13 cellular contexts compared by ENCODE assay signal in the genomic region with DNA sequence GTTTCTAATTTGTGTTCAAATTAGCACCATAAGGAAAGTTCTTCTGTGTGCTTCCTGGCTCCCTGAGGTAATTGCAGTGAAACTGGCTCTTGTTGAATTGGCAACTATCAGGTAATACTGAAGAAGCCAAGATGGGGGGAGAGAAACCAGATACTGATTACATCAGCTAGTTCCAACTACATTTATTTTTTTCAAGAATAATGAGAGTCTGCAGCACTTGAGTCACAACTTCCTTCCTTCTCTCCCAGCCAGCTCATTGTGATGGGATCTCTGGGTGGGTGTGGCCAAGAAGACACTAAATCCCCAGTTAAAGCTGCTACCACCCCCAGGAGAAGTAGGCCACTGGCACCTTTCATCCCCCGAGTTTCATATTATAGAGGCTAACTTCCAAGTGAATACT.
A peak's percentile ranks its signal among the peaks of the same experiment; 100 is the strongest.
DNase-seq lines count a peak whose midpoint lies in the region; ATAC-seq lines count a peak whose summit lies in the region.
"Had no signal": no experiment of that assay in that cellular context is flagged by ENCODE, and none has a peak within 500 bp of the region (broad histone marks: within the 10 kb centered on the region; RNA-seq: fewer than 3 reads in every experiment).

No MANE protein-coding gene starts in this region.

- ATAC-seq in HG03135 (IDR thresholded peaks at IDR 0.05; ENCODE audit: unreplicated experiment) = no peak
- ATAC-seq: naive thymus-derived CD4-positive, alpha-beta T cell had no signal

- DNase-seq in GM03348 (ENCODE audit: low spot score) (peak; percentile 79), MV-4-11 (lab: John Stamatoyannopoulos, UW) (peak; percentile 85), amniotic stem cell (lab: John Stamatoyannopoulos, UW) (peak; percentile 49), lung microvascular endothelial cell (ENCODE audit: low read depth in 2 of 2) (peak; percentile 63 to 94), DMS153 (lab: John Stamatoyannopoulos, UW) (no peak), SHP77 treated with DMSO at 0.1 percent for 48 hours (lab: John Stamatoyannopoulos, UW) (no peak)
- no peak for DNase-seq in activated CD8-positive, alpha-beta memory T cell treated with anti-CD3 and anti-CD28 coated beads, Interleukin-2, amount 50 U/mL, for 48 hours
- DNase-seq: activated CD4-positive, alpha-beta T cell treated with anti-CD3 and anti-CD28 coated beads, Interleukin-2, amount 10 ng/mL, durations not matched to agents 24 days and 14 days; effector CD4-positive, alpha-beta T cell; naive thymus-derived CD4-positive, alpha-beta T cell; NCI-H2171; SJCRH30 had no signal

Comparison
In these comparisons a context has a peak if more than half of its experiments do, and no peak if none do; other contexts are left out.
1. DNase-seq: peak in GM03348 (single experiment), MV-4-11 (single experiment), amniotic stem cell (single experiment) and lung microvascular endothelial cell (2 of 2); none in DMS153 (single experiment), activated CD8-positive, alpha-beta memory T cell treated with anti-CD3 and anti-CD28 coated beads, Interleukin-2, amount 50 U/mL, for 48 hours (single experiment) and SHP77 treated with DMSO at 0.1 percent for 48 hours (single experiment).